In genomic region chr2:28624798-28625701, GRCh38 we compare ENCODE assay signal across 1 cellular context.
TF ChIP-seq lines count a peak whose summit lies in the region.

No MANE protein-coding gene starts in this region.

TF ChIP-seq in GM12878, 131 proteins besides CTCF, POLR2A, EP300 and RAD21 (continued from another document):
- TF ChIP-seq ZNF592 (IDR thresholded peaks at IDR 0.05) (no peak), MYC (IDR thresholded peaks at IDR 0.05; ENCODE audit: insufficient read depth, insufficient read length, insufficient replicate concordance, low read length, severe bottlenecking) (no peak)
- TF ChIP-seq, protein P1, sequence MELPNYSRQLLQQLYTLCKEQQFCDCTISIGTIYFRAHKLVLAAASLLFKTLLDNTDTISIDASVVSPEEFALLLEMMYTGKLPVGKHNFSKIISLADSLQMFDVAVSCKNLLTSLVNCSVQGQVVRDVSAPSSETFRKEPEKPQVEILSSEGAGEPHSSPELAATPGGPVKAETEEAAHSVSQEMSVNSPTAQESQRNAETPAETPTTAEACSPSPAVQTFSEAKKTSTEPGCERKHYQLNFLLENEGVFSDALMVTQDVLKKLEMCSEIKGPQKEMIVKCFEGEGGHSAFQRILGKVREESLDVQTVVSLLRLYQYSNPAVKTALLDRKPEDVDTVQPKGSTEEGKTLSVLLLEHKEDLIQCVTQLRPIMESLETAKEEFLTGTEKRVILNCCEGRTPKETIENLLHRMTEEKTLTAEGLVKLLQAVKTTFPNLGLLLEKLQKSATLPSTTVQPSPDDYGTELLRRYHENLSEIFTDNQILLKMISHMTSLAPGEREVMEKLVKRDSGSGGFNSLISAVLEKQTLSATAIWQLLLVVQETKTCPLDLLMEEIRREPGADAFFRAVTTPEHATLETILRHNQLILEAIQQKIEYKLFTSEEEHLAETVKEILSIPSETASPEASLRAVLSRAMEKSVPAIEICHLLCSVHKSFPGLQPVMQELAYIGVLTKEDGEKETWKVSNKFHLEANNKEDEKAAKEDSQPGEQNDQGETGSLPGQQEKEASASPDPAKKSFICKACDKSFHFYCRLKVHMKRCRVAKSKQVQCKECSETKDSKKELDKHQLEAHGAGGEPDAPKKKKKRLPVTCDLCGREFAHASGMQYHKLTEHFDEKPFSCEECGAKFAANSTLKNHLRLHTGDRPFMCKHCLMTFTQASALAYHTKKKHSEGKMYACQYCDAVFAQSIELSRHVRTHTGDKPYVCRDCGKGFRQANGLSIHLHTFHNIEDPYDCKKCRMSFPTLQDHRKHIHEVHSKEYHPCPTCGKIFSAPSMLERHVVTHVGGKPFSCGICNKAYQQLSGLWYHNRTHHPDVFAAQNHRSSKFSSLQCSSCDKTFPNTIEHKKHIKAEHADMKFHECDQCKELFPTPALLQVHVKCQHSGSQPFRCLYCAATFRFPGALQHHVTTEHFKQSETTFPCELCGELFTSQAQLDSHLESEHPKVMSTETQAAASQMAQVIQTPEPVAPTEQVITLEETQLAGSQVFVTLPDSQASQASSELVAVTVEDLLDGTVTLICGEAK (IDR thresholded peaks at IDR 0.05; ENCODE audit: borderline replicate concordance), result no peak
- TF ChIP-seq, protein P2, sequence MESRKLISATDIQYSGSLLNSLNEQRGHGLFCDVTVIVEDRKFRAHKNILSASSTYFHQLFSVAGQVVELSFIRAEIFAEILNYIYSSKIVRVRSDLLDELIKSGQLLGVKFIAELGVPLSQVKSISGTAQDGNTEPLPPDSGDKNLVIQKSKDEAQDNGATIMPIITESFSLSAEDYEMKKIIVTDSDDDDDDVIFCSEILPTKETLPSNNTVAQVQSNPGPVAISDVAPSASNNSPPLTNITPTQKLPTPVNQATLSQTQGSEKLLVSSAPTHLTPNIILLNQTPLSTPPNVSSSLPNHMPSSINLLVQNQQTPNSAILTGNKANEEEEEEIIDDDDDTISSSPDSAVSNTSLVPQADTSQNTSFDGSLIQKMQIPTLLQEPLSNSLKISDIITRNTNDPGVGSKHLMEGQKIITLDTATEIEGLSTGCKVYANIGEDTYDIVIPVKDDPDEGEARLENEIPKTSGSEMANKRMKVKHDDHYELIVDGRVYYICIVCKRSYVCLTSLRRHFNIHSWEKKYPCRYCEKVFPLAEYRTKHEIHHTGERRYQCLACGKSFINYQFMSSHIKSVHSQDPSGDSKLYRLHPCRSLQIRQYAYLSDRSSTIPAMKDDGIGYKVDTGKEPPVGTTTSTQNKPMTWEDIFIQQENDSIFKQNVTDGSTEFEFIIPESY (IDR thresholded peaks at IDR 0.05), result no peak
